4 cellular contexts compared by ENCODE assay signal in genomic region chr15:40988157-40988556, GRCh38.
TF ChIP-seq lines count a peak whose summit lies in the region.

No MANE protein-coding gene starts in this region.

TF ChIP-seq in HepG2, 621 proteins besides CTCF, POLR2A, EP300 and RAD21:
- TF ChIP-seq ETV5 (CRISPR knock-in tag; IDR thresholded peaks at IDR 0.05; ENCODE audit: borderline replicate concordance): no peak
- TF ChIP-seq MAFK (conservative IDR thresholded peaks at IDR 0.05 in 1 of 2, IDR thresholded peaks at IDR 0.05 in 1 of 2; ENCODE audit: low read length in 2 of 2): peak; percentile 41 to 59; a peak in 3 of 4 replicates
- TF ChIP-seq MAFF (IDR thresholded peaks at IDR 0.05; ENCODE audit: low read depth, low read length): peak; percentile 44; the same call in 1 of the 2 replicates

TF ChIP-seq in A549, 52 proteins besides CTCF, POLR2A, EP300 and RAD21:
- TF ChIP-seq SREBF2 (IDR thresholded peaks at IDR 0.05) (no peak), MAFK (IDR thresholded peaks at IDR 0.05; ENCODE audit: partially characterized antibody) (peak; percentile 52), JUNB (IDR thresholded peaks at IDR 0.05) (no peak)

TF ChIP-seq in IMR-90, 13 proteins besides CTCF, POLR2A, EP300 and RAD21:
- TF ChIP-seq BHLHE40 (IDR thresholded peaks at IDR 0.05; ENCODE audit: low read depth, low read length): no peak
- TF ChIP-seq USF2 (IDR thresholded peaks at IDR 0.05; ENCODE audit: low read depth, low read length): no peak
- 0 out of 2 replicates have a peak, but pooled peaks have one; percentile 35 for TF ChIP-seq MAFK (IDR thresholded peaks at IDR 0.05; ENCODE audit: low read depth, low read length)
- no peak for TF ChIP-seq RCOR1 (IDR thresholded peaks at IDR 0.05; ENCODE audit: insufficient replicate concordance, low read length)
- TF ChIP-seq FOS (IDR thresholded peaks at IDR 0.05; ENCODE audit: low read depth, low read length): no peak

TF ChIP-seq in K562, 482 proteins besides CTCF, POLR2A, EP300 and RAD21:
- TF ChIP-seq CHD7 (IDR thresholded peaks at IDR 0.05; ENCODE audit: low read depth, low read length) (no peak), EWSR1 (IDR thresholded peaks at IDR 0.05; ENCODE audit: borderline replicate concordance, low read depth, partially characterized antibody) (no peak), ZNF316 (IDR thresholded peaks at IDR 0.05) (peak; percentile 27; the same call in 1 of the 2 replicates), MTF1 (CRISPR knock-in tag; IDR thresholded peaks at IDR 0.05; ENCODE audit: borderline replicate concordance) (no peak), ZSCAN29 (IDR thresholded peaks at IDR 0.05) (no peak), ETV6 (IDR thresholded peaks at IDR 0.05; ENCODE audit: borderline replicate concordance in 1 of 2, low read depth in 2 of 2, low read length in 1 of 2) (no peak), ETV6 (CRISPR knock-in tag; IDR thresholded peaks at IDR 0.05; ENCODE audit: borderline replicate concordance) (no peak), ZNF764 (CRISPR knock-in tag; IDR thresholded peaks at IDR 0.05; ENCODE audit: low read depth) (no peak), ETV5 (CRISPR knock-in tag; IDR thresholded peaks at IDR 0.05; ENCODE audit: low read depth) (no peak)
